In the genomic region with DNA sequence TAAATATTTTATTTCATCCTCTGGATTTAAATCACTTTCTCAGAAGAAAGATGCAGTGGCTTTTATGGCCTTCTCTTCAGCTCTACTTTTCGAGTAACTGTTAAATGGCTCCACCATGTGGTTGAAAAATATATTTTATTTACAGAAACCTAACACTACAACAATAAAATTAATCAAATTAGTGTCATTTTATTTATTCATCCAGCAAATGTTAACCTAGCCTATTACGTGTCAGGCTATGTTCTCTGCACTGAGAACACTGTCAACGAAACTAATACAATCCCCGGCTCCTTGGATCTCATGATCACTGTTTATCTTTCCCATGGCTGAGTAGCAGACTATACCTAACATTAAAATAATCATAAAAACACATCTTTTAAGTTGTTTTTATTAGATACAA, we compare ENCODE assay signal across 8 cellular contexts.
A peak's percentile ranks its signal among the peaks of the same experiment; 100 is the strongest.
DNase-seq lines count a peak whose midpoint lies in the region; ATAC-seq and TF ChIP-seq lines count a peak whose summit lies in the region.

No MANE protein-coding gene starts in this region.

- H4K91ac ChIP-seq in neuronal stem cell (ENCODE audit: low read depth, low read length, poor library complexity), result no peak overlapping the region

- H3K18ac ChIP-seq in neuronal stem cell (ENCODE audit: low read length), result no peak overlapping the region

- H3K9ac ChIP-seq in neuronal stem cell (ENCODE audit: low read depth, low read length, poor library complexity), result no peak overlapping the region

- no peaks in the 10 kb centered on the region for H3K4me1 ChIP-seq in DOHH2 (ENCODE audit: control insufficient read depth, low read length)
- H3K4me1 ChIP-seq in neuronal stem cell (ENCODE audit: control insufficient read depth in 2 of 2, insufficient read depth in 1 of 2, low read depth in 1 of 2, low read length in 2 of 2), result no peaks in the 10 kb centered on the region

- H3K36me3 ChIP-seq in DOHH2 (ENCODE audit: control insufficient read depth, low read length) (no peaks in the 10 kb centered on the region), neuronal stem cell (replicated peaks in 1 of 2; ENCODE audit: control insufficient read depth in 2 of 2, insufficient read depth in 2 of 2, low read length in 2 of 2) (no peaks in the 10 kb centered on the region)

- TF ChIP-seq CTCF in DOHH2 (IDR thresholded peaks at IDR 0.05; ENCODE audit: low read depth, low read length, poor library complexity, severe bottlenecking) (peak; percentile 46), choroid plexus epithelial cell (conservative IDR thresholded peaks at IDR 0.05; ENCODE audit: low read depth, low read length) (peak; percentile 45)

- H3K4ac ChIP-seq in neuronal stem cell (ENCODE audit: low read length), result no peak overlapping the region

- H3K27ac ChIP-seq in DOHH2 (ENCODE audit: low read depth, low read length), result no peak overlapping the region
- no peak overlapping the region for H3K27ac ChIP-seq in neuronal stem cell (replicated peaks; ENCODE audit: low read length)

- ATAC-seq in HG03039 (IDR thresholded peaks at IDR 0.05; ENCODE audit: unreplicated experiment), result no peak

- peak; percentile 34 for DNase-seq in H4 (ENCODE audit: low spot score)
- peak; percentile 18 for DNase-seq in NCI-H2196 treated with DMSO at 0.1 percent for 48 hours (lab: John Stamatoyannopoulos, UW; ENCODE audit: unreplicated experiment)
- peak; percentile 56 for DNase-seq in choroid plexus epithelial cell (ENCODE audit: low read depth)
- peak; percentile 23 for DNase-seq in neuronal stem cell (ENCODE audit: low spot score)
- no peak for DNase-seq in ecto neural progenitor cell (ENCODE audit: low spot score)
- DNase-seq in DMS79 (lab: John Stamatoyannopoulos, UW), result no peak

- H3K79me2 ChIP-seq in DOHH2 (ENCODE audit: control insufficient read depth, low read length), result no peaks in the 10 kb centered on the region

- H3K9me3 ChIP-seq in DOHH2 (ENCODE audit: control insufficient read depth, insufficient read depth, low read length), result no peaks in the 10 kb centered on the region
- peaks cover 0 to 1% of the 10 kb centered on the region in 2 donors for H3K9me3 ChIP-seq in neuronal stem cell (replicated peaks in 1 of 2; ENCODE audit: control insufficient read depth in 2 of 2, insufficient read depth in 1 of 2, low read depth in 1 of 2, low read length in 2 of 2)

- H3K27me3 ChIP-seq in DOHH2 (ENCODE audit: control insufficient read depth, low read length), result no peaks in the 10 kb centered on the region
- no peaks in the 10 kb centered on the region for H3K27me3 ChIP-seq in neuronal stem cell (ENCODE audit: control insufficient read depth in 3 of 3, insufficient read depth in 3 of 3, low read depth in 1 of 3, low read length in 3 of 3)

- H3K9me2 ChIP-seq in DOHH2 (replicated peaks; ENCODE audit: control insufficient read depth, low read length), result no peaks in the 10 kb centered on the region

- H2BK5ac ChIP-seq in neuronal stem cell (ENCODE audit: low read length), result no peak overlapping the region

- H3K4me3 ChIP-seq in DOHH2 (ENCODE audit: low read length), result no peak overlapping the region
- H3K4me3 ChIP-seq in choroid plexus epithelial cell (ENCODE audit: low read depth, low read length), result no peak overlapping the region
- no peak overlapping the region for H3K4me3 ChIP-seq in neuronal stem cell (ENCODE audit: low read length in 2 of 2)

- no peaks in the 10 kb centered on the region for H4K20me1 ChIP-seq in DOHH2 (ENCODE audit: control insufficient read depth, insufficient read depth, low read depth, low read length)

- H2AK5ac ChIP-seq in neuronal stem cell (ENCODE audit: low read depth, low read length), result no peak overlapping the region

- H2BK15ac ChIP-seq in neuronal stem cell (ENCODE audit: low read length), result no peak overlapping the region

- no peaks in the 10 kb centered on the region for H3F3A ChIP-seq in DOHH2 (ENCODE audit: control insufficient read depth, insufficient read depth)

- H3K23ac ChIP-seq in neuronal stem cell (ENCODE audit: low read depth, low read length, poor library complexity), result no peak overlapping the region

- H2BK120ac ChIP-seq in neuronal stem cell (ENCODE audit: low read depth, low read length), result no peak overlapping the region

- H4K8ac ChIP-seq in neuronal stem cell (ENCODE audit: low read depth, low read length), result no peak overlapping the region

- no peaks in the 10 kb centered on the region for H3K79me1 ChIP-seq in neuronal stem cell (ENCODE audit: low read depth, low read length)

- H2BK12ac ChIP-seq in neuronal stem cell (ENCODE audit: low read length), result no peak overlapping the region

- H3K4me2 ChIP-seq in DOHH2 (ENCODE audit: low read length) (no peak overlapping the region), neuronal stem cell (ENCODE audit: insufficient read depth, low read length, poor library complexity, severe bottlenecking) (no peak overlapping the region)

- H3K14ac ChIP-seq in neuronal stem cell (ENCODE audit: low read length), result no peak overlapping the region

- no peak overlapping the region for H2AFZ ChIP-seq in neuronal stem cell (ENCODE audit: low read length)

- WGBS in neuronal stem cell (ENCODE audit: extremely low coverage in 2 of 2, insufficient read length in 2 of 2, insufficient replicate concordance in 1 of 2), 2 donors, result no CpG with 5 or more reads among the region's 4 CpGs

Comparison
In these comparisons a context has a peak if more than half of its experiments do, and no peak if none do; other contexts are left out.
1. DNase-seq: peak in H4 (single experiment), NCI-H2196 treated with DMSO at 0.1 percent for 48 hours (single experiment), choroid plexus epithelial cell (single experiment) and neuronal stem cell (single experiment); none in ecto neural progenitor cell (single experiment) and DMS79 (single experiment).